8 cellular contexts compared by ENCODE assay signal in the genomic region with DNA sequence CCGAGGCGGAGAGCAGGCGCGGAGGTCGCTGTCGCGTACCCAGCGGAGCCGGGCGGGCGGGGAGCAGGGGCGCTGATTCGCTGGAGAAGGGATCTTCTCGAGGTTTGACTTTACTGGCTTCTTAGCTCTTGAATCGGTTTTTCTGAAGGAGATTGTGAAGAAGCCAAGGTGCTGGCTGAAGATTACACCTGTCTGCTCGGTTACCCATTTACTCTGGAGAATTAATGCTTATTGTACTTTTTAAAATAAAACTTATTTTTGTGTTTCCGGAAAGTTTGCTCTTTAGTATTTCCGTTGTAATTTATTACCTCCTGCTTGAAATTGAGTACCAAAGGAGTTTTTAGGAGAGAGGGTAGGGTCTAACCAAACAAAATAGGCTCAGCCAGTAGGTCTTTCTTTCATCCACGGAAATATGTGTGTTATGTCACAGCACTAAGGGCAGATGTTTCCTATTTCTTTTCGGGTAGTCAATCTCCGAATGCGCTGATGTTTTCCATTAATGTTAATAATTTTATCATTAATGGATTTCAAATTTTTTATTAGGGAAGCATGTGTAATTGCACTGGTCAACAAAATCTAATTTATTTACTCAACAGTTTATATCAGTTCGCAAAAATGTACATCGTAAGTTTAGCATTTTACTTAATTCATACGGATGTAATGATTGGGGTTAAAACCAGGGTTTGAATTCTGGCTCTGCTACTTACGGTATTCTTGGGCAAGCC.
DNase-seq lines count a peak whose midpoint lies in the region; ATAC-seq lines count a peak whose summit lies in the region.

No MANE protein-coding gene starts in this region.

- H3K27me3 Mint-ChIP-seq in central memory CD8-positive, alpha-beta T cell, result no peaks in the 10 kb centered on the region

- H3K9me3 ChIP-seq in muscle layer of duodenum (ENCODE audit: control insufficient read depth in 1 of 2, low read length in 2 of 2), result peaks cover 0 to 5% of the 10 kb centered on the region in 2 donors

- peak overlapping the region; percentile 69 to 100 for H3K4me3 ChIP-seq in muscle layer of duodenum (ENCODE audit: low read depth in 1 of 2, low read length in 2 of 2)

- peak overlapping the region; percentile 97 for H3K4me3 Mint-ChIP-seq in central memory CD8-positive, alpha-beta T cell

- H3K27me3 ChIP-seq in muscle layer of duodenum (ENCODE audit: low read depth, low read length), result no peaks in the 10 kb centered on the region

- peak overlapping the region; percentile 100 for H3K27ac ChIP-seq in muscle layer of duodenum (ENCODE audit: low read length)

- H3K27ac Mint-ChIP-seq in central memory CD8-positive, alpha-beta T cell (ENCODE audit: low read depth), result peak overlapping the region; percentile 96

- H3K9me3 Mint-ChIP-seq in central memory CD8-positive, alpha-beta T cell, result no peaks in the 10 kb centered on the region

- DNase-seq in CD1c-positive myeloid dendritic cell (ENCODE audit: extremely low spot score) (peak; percentile 21), Kasumi-1 (lab: John Stamatoyannopoulos, UW) (peak; percentile 56 to 66)
- no peak for DNase-seq in central memory CD8-positive, alpha-beta T cell (ENCODE audit: low spot score in 2 of 2)

- ATAC-seq in central memory CD8-positive, alpha-beta T cell (replicated peaks; ENCODE audit: extremely low read depth, poor library complexity, severe bottlenecking), result no peak
- no peak for ATAC-seq in GM18868 (IDR thresholded peaks at IDR 0.05; ENCODE audit: unreplicated experiment)
- no peak for ATAC-seq in HG03342 (IDR thresholded peaks at IDR 0.05; ENCODE audit: unreplicated experiment)
- ATAC-seq in GM21423 (IDR thresholded peaks at IDR 0.05; ENCODE audit: unreplicated experiment), result no peak
- no peak for ATAC-seq in GM19023 (IDR thresholded peaks at IDR 0.05; ENCODE audit: unreplicated experiment)

- H3K4me1 Mint-ChIP-seq in central memory CD8-positive, alpha-beta T cell, result peaks cover 33% of the 10 kb centered on the region

- peaks cover 22 to 26% of the 10 kb centered on the region in 2 donors for H3K4me1 ChIP-seq in muscle layer of duodenum (ENCODE audit: control insufficient read depth in 1 of 2, insufficient read depth in 2 of 2, low read length in 2 of 2)

- H3K36me3 ChIP-seq in muscle layer of duodenum (ENCODE audit: control insufficient read depth in 1 of 2, insufficient read depth in 2 of 2, low read length in 2 of 2), result peaks cover 0 to 8% of the 10 kb centered on the region in 2 donors

- H3K36me3 Mint-ChIP-seq in central memory CD8-positive, alpha-beta T cell (ENCODE audit: insufficient read depth), result peaks cover 24% of the 10 kb centered on the region

Comparison
In these comparisons a context has a peak if more than half of its experiments do, and no peak if none do; other contexts are left out.
1. DNase-seq: peak in CD1c-positive myeloid dendritic cell (single experiment) and Kasumi-1 (2 of 2); none in central memory CD8-positive, alpha-beta T cell (0 of 2).